ENCODE assay signal across 9 cellular contexts in the genomic region with DNA sequence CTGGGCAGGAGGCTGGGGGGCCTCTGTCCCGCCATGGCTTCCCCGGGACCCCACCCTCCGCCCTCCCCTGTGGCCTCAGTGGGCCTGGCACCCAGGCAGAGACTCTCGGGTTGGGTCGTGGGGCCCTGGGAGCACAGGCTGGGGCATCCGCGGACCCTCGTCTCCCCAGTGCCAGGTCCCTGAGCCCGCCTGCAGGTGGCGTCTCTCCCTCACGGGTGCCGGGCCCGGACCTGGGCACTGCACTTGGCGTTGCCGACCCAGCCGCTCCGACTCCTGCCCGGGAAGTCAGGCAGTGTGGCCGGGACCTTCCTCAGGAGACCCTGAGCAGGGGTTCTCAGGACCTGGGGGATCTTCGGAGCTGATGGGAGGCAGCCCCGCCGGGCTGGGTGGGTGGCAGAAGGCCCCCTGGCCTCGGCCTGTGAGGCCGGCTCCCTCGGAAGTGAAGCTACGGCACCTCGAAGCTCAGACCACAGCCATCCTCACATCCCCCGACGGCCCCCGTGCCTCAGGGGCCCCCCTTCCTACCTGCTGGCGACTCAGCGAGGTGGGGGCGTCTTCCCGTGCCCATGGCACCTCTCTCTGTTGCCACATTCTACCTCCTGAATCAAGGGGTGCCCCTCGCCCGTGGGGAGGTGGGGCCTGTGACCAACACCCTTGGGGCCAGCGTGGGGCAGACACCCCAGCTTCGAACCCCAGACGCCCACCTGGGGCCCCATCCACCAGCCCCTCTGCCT. TPM values are rescaled to one million over a fixed set of nuclear protein-coding genes. Genes with fewer than 3 reads are reported as not detected.
A peak's percentile ranks its signal among the peaks of the same experiment; 100 is the strongest.
DNase-seq lines count a peak whose midpoint lies in the region; ATAC-seq and TF ChIP-seq lines count a peak whose summit lies in the region.
"Had no signal": no experiment of that assay in that cellular context is flagged by ENCODE, and none has a peak within 500 bp of the region (broad histone marks: within the 10 kb centered on the region; RNA-seq: fewer than 3 reads in every experiment).

No MANE protein-coding gene starts in this region.

- H3K36me3 Mint-ChIP-seq in CD8-positive, alpha-beta T cell = no peaks in the 10 kb centered on the region
- H3K36me3 Mint-ChIP-seq: activated naive CD8-positive, alpha-beta T cell had no signal

- H3K4me1 ChIP-seq in CD8-positive, alpha-beta T cell (ENCODE audit: insufficient read depth, low read length) = peaks cover 12% of the 10 kb centered on the region
- peaks cover 8 to 38% (median 25%) of the 10 kb centered on the region in 4 donors for H3K4me1 ChIP-seq in liver (ENCODE audit: control insufficient read depth in 4 of 4, insufficient read depth in 4 of 4, low read length in 3 of 4)

- H3K27ac ChIP-seq in CD8-positive, alpha-beta T cell (ENCODE audit: low read depth, low read length) = no peak overlapping the region
- H3K27ac ChIP-seq in liver (ENCODE audit: low read depth in 1 of 2, low read length in 2 of 2) = no peak overlapping the region

- H3K4me1 Mint-ChIP-seq in CD8-positive, alpha-beta T cell (ENCODE audit: low read depth) = peaks cover 4% of the 10 kb centered on the region

- peak; percentile 98 for ATAC-seq in CD8-positive, alpha-beta T cell
- ATAC-seq in GM21786 (IDR thresholded peaks at IDR 0.05; ENCODE audit: unreplicated experiment) (peak; percentile 52), GM18861 (IDR thresholded peaks at IDR 0.05; ENCODE audit: unreplicated experiment) (no peak)

- peak overlapping the region; percentile 37 for H3K4me3 Mint-ChIP-seq in CD8-positive, alpha-beta T cell
- H3K4me3 Mint-ChIP-seq: activated naive CD8-positive, alpha-beta T cell had no signal

- TF ChIP-seq RAD21 in liver (IDR thresholded peaks at IDR 0.05) = peak; percentile 94 to 98

- POLR2A ChIA-PET in CD8-positive, alpha-beta T cell (lab: Charles Lee) = interaction anchor here (0.6 to 2.1 kb wide), 6 partner anchors 37 to 170 kb away, joined by 3 to 8 read pairs (median 3); partner anchors contain the start of genes B3GALT6 and SDF4

- CTCF ChIA-PET in CD8-positive, alpha-beta T cell (lab: Charles Lee) = interaction anchor here (0.6 to 6.9 kb wide), 62 partner anchors 9 to 286 kb away, joined by 3 to 101 read pairs (median 4); partner anchors contain the start of genes AURKAIP1, SCNN1D and TTLL10

- H3K27me3 ChIP-seq in CD8-positive, alpha-beta T cell (ENCODE audit: insufficient read depth, low read length) = no peaks in the 10 kb centered on the region
- H3K27me3 ChIP-seq in liver (ENCODE audit: control insufficient read depth in 4 of 4, insufficient read depth in 4 of 4, low read length in 3 of 4) = no peaks in the 10 kb centered on the region

- intact Hi-C loops in CD8-positive, alpha-beta T cell (cut with DNase I, micrococcal nuclease) = loop anchor here (1.0 to 2.0 kb wide), 7 partner anchors 89 to 250 kb away; partner anchors contain the start of genes B3GALT6 (in 1 of the 2) and SDF4 (in 1 of the 2)

- DNase-seq in CD8-positive, alpha-beta T cell = peak; percentile 68 to 92 (median 82)
- DNase-seq in NCI-H2171 treated with DMSO at 0.1 percent for 48 hours (lab: John Stamatoyannopoulos, UW) (peak; percentile 53), choroid plexus epithelial cell (ENCODE audit: low read depth) (peak; percentile 73)
- DNase-seq in activated CD4-positive, alpha-beta T cell treated with anti-CD3 and anti-CD28 coated beads for 4 hours = peak; percentile 87
- DNase-seq in stimulated activated CD4-positive, alpha-beta T cell treated with anti-CD3 and anti-CD28 coated beads, Interleukin-2, amount 100 ng/mL, for 4 hours (ENCODE audit: low read depth) = peak; percentile 77

- no peak overlapping the region for H3K27ac Mint-ChIP-seq in CD8-positive, alpha-beta T cell
- H3K27ac Mint-ChIP-seq: activated naive CD8-positive, alpha-beta T cell had no signal

- H3K4me3 ChIP-seq in CD8-positive, alpha-beta T cell (ENCODE audit: low read depth, low read length) = peak overlapping the region; percentile 43
- H3K4me3 ChIP-seq in choroid plexus epithelial cell (ENCODE audit: low read depth, low read length) = peak overlapping the region; percentile 34
- H3K4me3 ChIP-seq in liver (ENCODE audit: low read depth in 1 of 3, low read length in 3 of 3) = no peak overlapping the region

- no peaks in the 10 kb centered on the region for H3K36me3 ChIP-seq in CD8-positive, alpha-beta T cell (ENCODE audit: insufficient read depth, low read length)
- no peaks in the 10 kb centered on the region for H3K36me3 ChIP-seq in liver (ENCODE audit: control insufficient read depth in 4 of 4, insufficient read depth in 3 of 4, low read depth in 1 of 4, low read length in 3 of 4)

- no peaks in the 10 kb centered on the region for H3K9me3 Mint-ChIP-seq in CD8-positive, alpha-beta T cell

- peaks cover 4% of the 10 kb centered on the region for H3K27me3 Mint-ChIP-seq in CD8-positive, alpha-beta T cell (ENCODE audit: low read depth)
- H3K27me3 Mint-ChIP-seq: activated naive CD8-positive, alpha-beta T cell had no signal

- WGBS in liver = 19% methylated on average over 39 of the region's 39 CpGs

- no peaks in the 10 kb centered on the region for H3K9me3 ChIP-seq in CD8-positive, alpha-beta T cell (ENCODE audit: low read length)
- no peaks in the 10 kb centered on the region for H3K9me3 ChIP-seq in liver (ENCODE audit: control insufficient read depth in 4 of 4, low read length in 3 of 4)

- peak; percentile 81 for TF ChIP-seq CTCF in CD8-positive, alpha-beta T cell (IDR thresholded peaks at IDR 0.05)
- TF ChIP-seq CTCF in choroid plexus epithelial cell (conservative IDR thresholded peaks at IDR 0.05; ENCODE audit: low read depth, low read length) = peak; percentile 84
- TF ChIP-seq CTCF in liver (IDR thresholded peaks at IDR 0.05; ENCODE audit: low read depth, low read length, missing input control) = peak; percentile 84

- H3K9ac ChIP-seq in liver (ENCODE audit: low read depth in 1 of 2, low read length in 2 of 2) = peak overlapping the region in 1 of 2 donors; percentile 9

TF ChIP-seq in liver, 16 proteins besides CTCF, POLR2A, EP300 and RAD21:
- no peak for TF ChIP-seq HNF4G (IDR thresholded peaks at IDR 0.05)
TF ChIP-seq in liver: peak in this region for 0.

RNA-seq across cellular contexts. Expression of gene C1orf159, which starts 6.4 kb away (rescaled TPM):
- total RNA-seq in CD8-positive, alpha-beta T cell = 10 to 100 TPM; 14.3 to 17.6 TPM
- total RNA-seq in liver = 1 to 10 TPM; 3.9 to 7.0 TPM
- 1 to 10 TPM; 4.5 to 4.8 TPM for polyA plus RNA-seq in liver

RNA-seq across cellular contexts. Expression of gene RNF223, which starts 48.1 kb away (rescaled TPM):
- total RNA-seq in CD8-positive, alpha-beta T cell = not detected
- total RNA-seq in liver = under 1 TPM in 1 of 2 donors, not detected in 1; 0.14 TPM
- polyA plus RNA-seq in liver = not detected

RNA-seq across cellular contexts. Expression of gene TTLL10, which starts 51.4 kb away (rescaled TPM):
- not detected for total RNA-seq in CD8-positive, alpha-beta T cell
- not detected for total RNA-seq in liver
- not detected for polyA plus RNA-seq in liver

Comparison
In these comparisons a context has a peak if more than half of its experiments do, and no peak if none do; other contexts are left out.
1. H3K4me3 ChIP-seq: peak in CD8-positive, alpha-beta T cell (single experiment) and choroid plexus epithelial cell (single experiment); none in liver (0 of 3).
2. Peak in every context shown above with its lines, with median percentiles within 50 percentile points of each other: DNase-seq and CTCF ChIP-seq.